Comparison of ENCODE assay signal across 11 cellular contexts in the genomic region with DNA sequence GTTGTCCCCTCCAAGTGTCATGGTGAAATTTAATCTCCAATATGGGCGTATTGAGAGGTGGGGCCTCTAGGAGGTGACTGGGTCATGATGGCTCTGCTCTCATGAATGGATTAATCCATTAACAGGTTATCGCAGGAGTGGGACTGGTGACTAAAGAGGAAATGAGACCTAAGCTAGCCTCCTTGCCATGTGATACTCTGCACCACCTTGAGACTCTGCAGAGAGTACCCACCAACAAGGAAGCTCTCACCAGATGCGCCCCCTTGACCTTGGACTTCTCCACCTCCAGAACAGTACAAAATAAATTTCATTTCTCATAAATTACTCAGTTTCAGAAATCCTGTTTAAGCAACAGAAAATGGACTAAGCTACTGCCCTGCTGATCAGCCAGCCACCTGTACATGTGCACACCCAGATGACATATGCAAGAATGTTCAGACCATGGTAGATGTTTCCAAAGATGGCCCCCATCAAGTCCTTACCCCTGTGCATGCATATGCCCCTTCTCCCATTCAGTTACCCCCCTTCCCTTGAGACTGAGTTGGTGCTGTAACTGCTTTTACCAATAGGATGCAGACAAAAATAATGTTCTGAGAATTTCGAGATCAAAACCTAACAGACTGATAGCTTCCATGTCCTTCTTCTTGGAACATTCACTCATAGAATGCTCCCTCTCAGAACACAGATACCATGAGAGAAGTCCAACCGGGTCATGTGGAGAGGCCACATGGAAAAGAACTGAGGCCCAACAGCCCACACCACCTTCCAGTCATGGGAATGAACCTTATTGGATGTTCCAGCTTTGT. TPM values are rescaled to one million over a fixed set of nuclear protein-coding genes. Genes with fewer than 3 reads are reported as not detected.
DNase-seq lines count a peak whose midpoint lies in the region; ATAC-seq lines count a peak whose summit lies in the region.
"Had no signal": no experiment of that assay in that cellular context is flagged by ENCODE, and none has a peak within 500 bp of the region (broad histone marks: within the 10 kb centered on the region; RNA-seq: fewer than 3 reads in every experiment).

No MANE protein-coding gene starts in this region.

- H3K9me3 Mint-ChIP-seq in activated naive CD8-positive, alpha-beta T cell (ENCODE audit: low read depth): no peaks in the 10 kb centered on the region
- no peaks in the 10 kb centered on the region for H3K9me3 Mint-ChIP-seq in activated naive CD8-positive, alpha-beta T cell treated with anti-CD3 and anti-CD28 coated beads, Interleukin-2, amount 50 U/mL, for 24 hours

- peak overlapping the region; percentile 68 for H3K27ac Mint-ChIP-seq in activated naive CD8-positive, alpha-beta T cell
- no peak overlapping the region for H3K27ac Mint-ChIP-seq in activated naive CD8-positive, alpha-beta T cell treated with anti-CD3 and anti-CD28 coated beads, Interleukin-2, amount 50 U/mL, for 24 hours

- no peaks in the 10 kb centered on the region for H3K27me3 Mint-ChIP-seq in activated naive CD8-positive, alpha-beta T cell
- no peaks in the 10 kb centered on the region for H3K27me3 Mint-ChIP-seq in activated naive CD8-positive, alpha-beta T cell treated with anti-CD3 and anti-CD28 coated beads, Interleukin-2, amount 50 U/mL, for 24 hours

- ATAC-seq in activated naive CD8-positive, alpha-beta T cell treated with anti-CD3 and anti-CD28 coated beads, Interleukin-2, amount 50 U/mL, for 24 hours: no peak
- ATAC-seq in HG02759 (IDR thresholded peaks at IDR 0.05; ENCODE audit: unreplicated experiment) (peak; percentile 48), left colon (no peak)
- ATAC-seq: HCT116 had no signal

- H3K4me1 Mint-ChIP-seq in activated naive CD8-positive, alpha-beta T cell (ENCODE audit: low read depth): peaks cover 72% of the 10 kb centered on the region
- H3K4me1 Mint-ChIP-seq in activated naive CD8-positive, alpha-beta T cell treated with anti-CD3 and anti-CD28 coated beads, Interleukin-2, amount 50 U/mL, for 24 hours: peaks cover 74% of the 10 kb centered on the region

- peak overlapping the region; percentile 59 for H3K4me3 Mint-ChIP-seq in activated naive CD8-positive, alpha-beta T cell
- no peak overlapping the region for H3K4me3 Mint-ChIP-seq in activated naive CD8-positive, alpha-beta T cell treated with anti-CD3 and anti-CD28 coated beads, Interleukin-2, amount 50 U/mL, for 24 hours

- intact Hi-C loops in left colon (cut with DNase I, micrococcal nuclease): no loop called here

- H3K36me3 Mint-ChIP-seq in activated naive CD8-positive, alpha-beta T cell: no peaks in the 10 kb centered on the region
- H3K36me3 Mint-ChIP-seq in activated naive CD8-positive, alpha-beta T cell treated with anti-CD3 and anti-CD28 coated beads, Interleukin-2, amount 50 U/mL, for 24 hours (ENCODE audit: low read depth): no peaks in the 10 kb centered on the region

- DNase-seq in activated naive CD8-positive, alpha-beta T cell treated with anti-CD3 and anti-CD28 coated beads, Interleukin-2, amount 50 U/mL, for 24 hours: no peak
- DNase-seq in RPMI8226 (peak; percentile 67), NCI-H128 (lab: John Stamatoyannopoulos, UW; ENCODE audit: unreplicated experiment) (no peak), activated gamma-delta T cell (lab: John Stamatoyannopoulos, UW) (no peak), left colon (no peak), NOMO-1 treated with dmso at 0.1 percent for 144 hours (lab: John Stamatoyannopoulos, UW; ENCODE audit: unreplicated experiment) (no peak)
- DNase-seq: activated CD4-positive, alpha-beta T cell treated with anti-CD3 and anti-CD28 coated beads for 1 hour; NCI-H2107 had no signal

RNA-seq across cellular contexts. Expression of a gene that starts 28.4 kb away (rescaled TPM):
- total RNA-seq in left colon: 10 to 100 TPM; 17.5 to 18.9 TPM

RNA-seq across cellular contexts. Expression of a gene that starts 58.5 kb away (rescaled TPM):
- 10 to 100 TPM in 1 of 2 donors, 1 to 10 TPM in 1; 9.0 to 11.0 TPM for total RNA-seq in left colon
